In genomic region chr18:75915941-75916640, GRCh38 we compare ENCODE assay signal across 8 cellular contexts.
DNase-seq lines count a peak whose midpoint lies in the region; ATAC-seq and TF ChIP-seq lines count a peak whose summit lies in the region.

No MANE protein-coding gene starts in this region.

- H3K4me1 ChIP-seq in HUES64 (ENCODE audit: insufficient read depth, low read length) (no peaks in the 10 kb centered on the region), iPS-18a (ENCODE audit: control insufficient read depth, low read depth, low read length) (peaks cover under 1% of the 10 kb centered on the region)

- WGBS in HUES64: 3% methylated on average over 80 of the region's 80 CpGs

- DNase-seq in WTC11 (ENCODE audit: low spot score): peak; percentile 88
- no peak for DNase-seq in GM10248 (ENCODE audit: extremely low spot score)
- no peak for DNase-seq in epidermal melanocyte (ENCODE audit: insufficient read length, low spot score)
- DNase-seq in left colon: no peak
- DNase-seq in activated CD4-positive, alpha-beta T cell treated with anti-CD3 and anti-CD28 coated beads for 1 hour: no peak

- H3K27me3 ChIP-seq in HUES64 (ENCODE audit: insufficient read depth, low read length) (peaks cover 30% of the 10 kb centered on the region), iPS-18a (ENCODE audit: control insufficient read depth, insufficient read depth, low read length) (peaks cover 17% of the 10 kb centered on the region)

- POLR2A ChIA-PET in WTC11 (lab: Charles Lee) (no interaction called here), GM10248 (lab: Yijun Ruan, JAX) (no interaction called here)

- H3K4me1 Mint-ChIP-seq in WTC11: peaks cover 4% of the 10 kb centered on the region

- no peaks in the 10 kb centered on the region for H3K36me3 Mint-ChIP-seq in WTC11

- H3K36me3 ChIP-seq in HUES64 (ENCODE audit: insufficient read depth, low read length): no peaks in the 10 kb centered on the region
- no peaks in the 10 kb centered on the region for H3K36me3 ChIP-seq in iPS-18a (ENCODE audit: control insufficient read depth, low read depth, low read length)

- intact Hi-C loops in left colon (cut with DNase I, micrococcal nuclease): no loop called here

- H3K9me3 ChIP-seq in HUES64 (ENCODE audit: insufficient read depth, low read depth, low read length) (no peaks in the 10 kb centered on the region), iPS-18a (ENCODE audit: control insufficient read depth, low read depth, low read length) (no peaks in the 10 kb centered on the region)

- peak overlapping the region; percentile 68 for H3K4me3 Mint-ChIP-seq in WTC11

- CTCF ChIA-PET in WTC11 (lab: Charles Lee) (no interaction called here), GM10248 (lab: Yijun Ruan, JAX) (no interaction called here)

- ATAC-seq in WTC11: peak; percentile 91
- no peak for ATAC-seq in left colon

- H3K27ac Mint-ChIP-seq in WTC11: no peak overlapping the region

- no peak overlapping the region for H3K27ac ChIP-seq in HUES64 (ENCODE audit: low read depth, low read length)
- no peak overlapping the region for H3K27ac ChIP-seq in iPS-18a (ENCODE audit: low read length)
- H3K27ac ChIP-seq in skin epidermis: no peak overlapping the region

- TF ChIP-seq CTCF in WTC11 (IDR thresholded peaks at IDR 0.05) (no peak), GM10248 (IDR thresholded peaks at IDR 0.05; ENCODE audit: control extremely low read depth, extremely low read depth, low read depth, missing control alignments) (no peak)

- peak overlapping the region; percentile 49 for H3K9ac ChIP-seq in HUES64 (ENCODE audit: low read depth, low read length)
- peak overlapping the region; percentile 17 for H3K9ac ChIP-seq in iPS-18a (ENCODE audit: low read length)

- H3K4me3 ChIP-seq in HUES64 (ENCODE audit: low read length) (peak overlapping the region; percentile 67), iPS-18a (ENCODE audit: low read length) (peak overlapping the region; percentile 63), skin epidermis (peak overlapping the region in 4 of 7 experiments; percentile 11 to 39 (median 19))

- H3K27me3 Mint-ChIP-seq in WTC11 (ENCODE audit: low read depth): peaks cover 30% of the 10 kb centered on the region

- no peaks in the 10 kb centered on the region for H3K9me3 Mint-ChIP-seq in WTC11

TF ChIP-seq in WTC11, 78 proteins besides CTCF, POLR2A, EP300 and RAD21 (continues in another document):
- no peak for TF ChIP-seq PRRX2 (CRISPR knock-in tag; IDR thresholded peaks at IDR 0.05)
- TF ChIP-seq ATF1 (CRISPR knock-in tag; IDR thresholded peaks at IDR 0.05): 0 out of 2 replicates have a peak, but pooled peaks have one; percentile 35
- 0 out of 2 replicates have a peak, but pooled peaks have one; percentile 44 for TF ChIP-seq KAT7 (CRISPR knock-in tag; IDR thresholded peaks at IDR 0.05; ENCODE audit: borderline replicate concordance)
- TF ChIP-seq GABPB1 (CRISPR knock-in tag; IDR thresholded peaks at IDR 0.05): no peak
- 0 out of 2 replicates have a peak, but pooled peaks have one; percentile 31 for TF ChIP-seq CREM (CRISPR knock-in tag; IDR thresholded peaks at IDR 0.05)
- TF ChIP-seq FOXP1 (CRISPR knock-in tag; IDR thresholded peaks at IDR 0.05; ENCODE audit: borderline replicate concordance): peak; percentile 42; the same call in 1 of the 2 replicates
- no peak for TF ChIP-seq NR3C1 (CRISPR knock-in tag; conservative IDR thresholded peaks at IDR 0.05; ENCODE audit: low read depth)
- TF ChIP-seq FOXJ3 (CRISPR knock-in tag; IDR thresholded peaks at IDR 0.05; ENCODE audit: borderline replicate concordance): no peak
- TF ChIP-seq, protein P1, sequence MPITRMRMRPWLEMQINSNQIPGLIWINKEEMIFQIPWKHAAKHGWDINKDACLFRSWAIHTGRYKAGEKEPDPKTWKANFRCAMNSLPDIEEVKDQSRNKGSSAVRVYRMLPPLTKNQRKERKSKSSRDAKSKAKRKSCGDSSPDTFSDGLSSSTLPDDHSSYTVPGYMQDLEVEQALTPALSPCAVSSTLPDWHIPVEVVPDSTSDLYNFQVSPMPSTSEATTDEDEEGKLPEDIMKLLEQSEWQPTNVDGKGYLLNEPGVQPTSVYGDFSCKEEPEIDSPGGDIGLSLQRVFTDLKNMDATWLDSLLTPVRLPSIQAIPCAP (CRISPR knock-in tag; IDR thresholded peaks at IDR 0.05): no peak
- TF ChIP-seq, protein P2, sequence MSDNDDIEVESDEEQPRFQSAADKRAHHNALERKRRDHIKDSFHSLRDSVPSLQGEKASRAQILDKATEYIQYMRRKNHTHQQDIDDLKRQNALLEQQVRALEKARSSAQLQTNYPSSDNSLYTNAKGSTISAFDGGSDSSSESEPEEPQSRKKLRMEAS (CRISPR knock-in tag; IDR thresholded peaks at IDR 0.05): no peak; the same call in 1 of the 2 replicates
- peak; percentile 39; the same call in 1 of the 2 replicates for TF ChIP-seq ARID4B (CRISPR knock-in tag; IDR thresholded peaks at IDR 0.05; ENCODE audit: borderline replicate concordance)
- no peak for TF ChIP-seq NFATC4 (CRISPR knock-in tag; IDR thresholded peaks at IDR 0.05)
- TF ChIP-seq NFE2L1 (CRISPR knock-in tag; IDR thresholded peaks at IDR 0.05): no peak
- peak; percentile 49; the same call in 1 of the 2 replicates for TF ChIP-seq HMGXB4 (CRISPR knock-in tag; IDR thresholded peaks at IDR 0.05)
- TF ChIP-seq, protein P3, sequence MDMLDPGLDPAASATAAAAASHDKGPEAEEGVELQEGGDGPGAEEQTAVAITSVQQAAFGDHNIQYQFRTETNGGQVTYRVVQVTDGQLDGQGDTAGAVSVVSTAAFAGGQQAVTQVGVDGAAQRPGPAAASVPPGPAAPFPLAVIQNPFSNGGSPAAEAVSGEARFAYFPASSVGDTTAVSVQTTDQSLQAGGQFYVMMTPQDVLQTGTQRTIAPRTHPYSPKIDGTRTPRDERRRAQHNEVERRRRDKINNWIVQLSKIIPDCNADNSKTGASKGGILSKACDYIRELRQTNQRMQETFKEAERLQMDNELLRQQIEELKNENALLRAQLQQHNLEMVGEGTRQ (CRISPR knock-in tag; IDR thresholded peaks at IDR 0.05): no peak
- TF ChIP-seq, protein P4, sequence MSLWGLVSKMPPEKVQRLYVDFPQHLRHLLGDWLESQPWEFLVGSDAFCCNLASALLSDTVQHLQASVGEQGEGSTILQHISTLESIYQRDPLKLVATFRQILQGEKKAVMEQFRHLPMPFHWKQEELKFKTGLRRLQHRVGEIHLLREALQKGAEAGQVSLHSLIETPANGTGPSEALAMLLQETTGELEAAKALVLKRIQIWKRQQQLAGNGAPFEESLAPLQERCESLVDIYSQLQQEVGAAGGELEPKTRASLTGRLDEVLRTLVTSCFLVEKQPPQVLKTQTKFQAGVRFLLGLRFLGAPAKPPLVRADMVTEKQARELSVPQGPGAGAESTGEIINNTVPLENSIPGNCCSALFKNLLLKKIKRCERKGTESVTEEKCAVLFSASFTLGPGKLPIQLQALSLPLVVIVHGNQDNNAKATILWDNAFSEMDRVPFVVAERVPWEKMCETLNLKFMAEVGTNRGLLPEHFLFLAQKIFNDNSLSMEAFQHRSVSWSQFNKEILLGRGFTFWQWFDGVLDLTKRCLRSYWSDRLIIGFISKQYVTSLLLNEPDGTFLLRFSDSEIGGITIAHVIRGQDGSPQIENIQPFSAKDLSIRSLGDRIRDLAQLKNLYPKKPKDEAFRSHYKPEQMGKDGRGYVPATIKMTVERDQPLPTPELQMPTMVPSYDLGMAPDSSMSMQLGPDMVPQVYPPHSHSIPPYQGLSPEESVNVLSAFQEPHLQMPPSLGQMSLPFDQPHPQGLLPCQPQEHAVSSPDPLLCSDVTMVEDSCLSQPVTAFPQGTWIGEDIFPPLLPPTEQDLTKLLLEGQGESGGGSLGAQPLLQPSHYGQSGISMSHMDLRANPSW (CRISPR knock-in tag; conservative IDR thresholded peaks at IDR 0.05; ENCODE audit: low read depth): no peak
